8 cellular contexts compared by ENCODE assay signal in genomic region chr11:75428301-75428724, GRCh38. TPM values are rescaled to one million over a fixed set of nuclear protein-coding genes. Genes with fewer than 3 reads are reported as not detected.
DNase-seq lines count a peak whose midpoint lies in the region; ATAC-seq and TF ChIP-seq lines count a peak whose summit lies in the region.

No MANE protein-coding gene starts in this region.

- H2AFZ ChIP-seq in OCI-LY7 (ENCODE audit: low read length) (no peak overlapping the region), parathyroid adenoma (peak overlapping the region; percentile 46)

- CTCF ChIA-PET in OCI-LY7 (lab: Charles Lee; ENCODE audit: unreplicated experiment): no interaction called here

- peak overlapping the region; percentile 22; the same call in 1 of the 2 replicates for H3K4me2 ChIP-seq in OCI-LY7 (ENCODE audit: low read length)
- peak overlapping the region; percentile 47 for H3K4me2 ChIP-seq in parathyroid adenoma (ENCODE audit: low read length)

- H4K20me1 ChIP-seq in OCI-LY7 (ENCODE audit: insufficient read depth, low read length): no peaks in the 10 kb centered on the region

- H3K36me3 ChIP-seq in OCI-LY7 (ENCODE audit: insufficient read depth, low read length) (no peaks in the 10 kb centered on the region), parathyroid adenoma (ENCODE audit: control insufficient read depth, insufficient read depth, low read length) (no peaks in the 10 kb centered on the region), tibial artery (peaks cover 0 to 8% (median 5%) of the 10 kb centered on the region in 3 donors)

- TF ChIP-seq CTCF in OCI-LY7 (conservative IDR thresholded peaks at IDR 0.05; ENCODE audit: low read length) (no peak), foreskin keratinocyte (conservative IDR thresholded peaks at IDR 0.05) (no peak), parathyroid adenoma (IDR thresholded peaks at IDR 0.05) (no peak), tibial artery (IDR thresholded peaks at IDR 0.05) (no peak)

- no peaks in the 10 kb centered on the region for H3K9me2 ChIP-seq in OCI-LY7 (ENCODE audit: insufficient read depth, low read length)

- H3K27me3 ChIP-seq in foreskin keratinocyte: peaks cover 51% of the 10 kb centered on the region
- H3K27me3 ChIP-seq in parathyroid adenoma (ENCODE audit: control insufficient read depth, insufficient read depth, low read length): no peaks in the 10 kb centered on the region
- H3K27me3 ChIP-seq in tibial artery: peaks cover 0 to 10% of the 10 kb centered on the region in 2 donors

- H3K79me2 ChIP-seq in OCI-LY7 (ENCODE audit: insufficient read depth, low read depth, low read length): no peaks in the 10 kb centered on the region
- no peaks in the 10 kb centered on the region for H3K79me2 ChIP-seq in parathyroid adenoma

- intact Hi-C loops in OCI-LY7 (cut with micrococcal nuclease; ENCODE audit: unreplicated experiment): no loop called here
- intact Hi-C loops in tibial artery (cut with DNase I; ENCODE audit: low total_unique reads): no loop called here

- H3K27ac ChIP-seq in OCI-LY7 (ENCODE audit: low read depth, low read length, poor library complexity, severe bottlenecking): no peak overlapping the region
- no peak overlapping the region for H3K27ac ChIP-seq in foreskin keratinocyte
- H3K27ac ChIP-seq in parathyroid adenoma: no peak overlapping the region
- H3K27ac ChIP-seq in tibial artery: peak overlapping the region; percentile 63 to 67

- POLR2A ChIA-PET in OCI-LY7 (lab: Charles Lee): interaction anchor here (0.5 kb wide), 1 partner anchor 1576 kb away, joined by 3 read pairs; no protein-coding TSS in a partner anchor

- no peak overlapping the region for H3K9ac ChIP-seq in parathyroid adenoma

- H3K4me3 ChIP-seq in OCI-LY7 (ENCODE audit: low read depth, low read length, poor library complexity, severe bottlenecking) (peak overlapping the region; percentile 11), parathyroid adenoma (ENCODE audit: low read depth, low read length) (no peak overlapping the region), tibial artery (peak overlapping the region; percentile 41 to 56)

- no peaks in the 10 kb centered on the region for H3K4me1 ChIP-seq in OCI-LY7 (ENCODE audit: insufficient read depth, low read length, poor library complexity, severe bottlenecking)
- no peaks in the 10 kb centered on the region for H3K4me1 ChIP-seq in foreskin keratinocyte
- H3K4me1 ChIP-seq in parathyroid adenoma: no peaks in the 10 kb centered on the region
- H3K4me1 ChIP-seq in tibial artery: peaks cover 0 to 31% (median 17%) of the 10 kb centered on the region in 4 donors

- no peaks in the 10 kb centered on the region for H3K9me3 ChIP-seq in OCI-LY7 (ENCODE audit: low read length)
- H3K9me3 ChIP-seq in parathyroid adenoma (ENCODE audit: control insufficient read depth, low read length): no peaks in the 10 kb centered on the region
- peaks cover 0 to 7% (median 0%) of the 10 kb centered on the region in 3 donors for H3K9me3 ChIP-seq in tibial artery

- ATAC-seq in GM21526 (IDR thresholded peaks at IDR 0.05; ENCODE audit: low FRiP score, unreplicated experiment) (peak; percentile 56), foreskin keratinocyte (peak; percentile 75), GM18519 (IDR thresholded peaks at IDR 0.05; ENCODE audit: low FRiP score, unreplicated experiment) (no peak)

- no TSS peak for BruUV-seq in OCI-LY7 (replicated peaks; lab: Mats Ljungman, UMichigan)

- peak; percentile 72 to 73 for DNase-seq in AML-193 (lab: John Stamatoyannopoulos, UW)
- DNase-seq in OCI-LY7 (ENCODE audit: low spot score): peak; percentile 51
- peak in 3 of 4 experiments; percentile 18 to 30 (median 27) for DNase-seq in activated naive CD4-positive, alpha-beta T cell (lab: John Stamatoyannopoulos, UW)
- peak in 1 of 2 donors; percentile 86 for DNase-seq in foreskin keratinocyte
- peak; percentile 95 to 96 for DNase-seq in tibial artery

RNA-seq across cellular contexts. Expression of gene KLHL35, which starts 4.7 kb away (rescaled TPM):
- total RNA-seq in OCI-LY7 (2014; rRNA removed; shearing (Covaris generic)): not detected in 2 replicates
- total RNA-seq in OCI-LY7 (2022): 0.21 TPM in 1 of 2 replicates, not detected in the other
- total RNA-seq in foreskin keratinocyte: 0.25 and 0.95 TPM in 2 replicates
- 0.23 and 1.2 TPM in 2 replicates for polyA plus RNA-seq in foreskin keratinocyte

RNA-seq across cellular contexts. Expression of gene RPS3, which starts 29.0 kb away (rescaled TPM):
- total RNA-seq in OCI-LY7 (2014; rRNA removed; shearing (Covaris generic)): 3,268 and 3,417 TPM in 2 replicates
- total RNA-seq in OCI-LY7 (2022) (4,392 and 4,414 TPM in 2 replicates), foreskin keratinocyte (2,535 and 3,000 TPM in 2 replicates)
- 4,692 and 4,741 TPM in 2 replicates for polyA plus RNA-seq in foreskin keratinocyte

Comparison
In these comparisons a context has a peak if more than half of its experiments do, and no peak if none do; other contexts are left out.
1. H3K27ac ChIP-seq: peak in tibial artery (2 of 2); none in OCI-LY7 (single experiment), foreskin keratinocyte (single experiment) and parathyroid adenoma (single experiment).